Comparison of ENCODE assay signal across 25 cellular contexts in the genomic region with DNA sequence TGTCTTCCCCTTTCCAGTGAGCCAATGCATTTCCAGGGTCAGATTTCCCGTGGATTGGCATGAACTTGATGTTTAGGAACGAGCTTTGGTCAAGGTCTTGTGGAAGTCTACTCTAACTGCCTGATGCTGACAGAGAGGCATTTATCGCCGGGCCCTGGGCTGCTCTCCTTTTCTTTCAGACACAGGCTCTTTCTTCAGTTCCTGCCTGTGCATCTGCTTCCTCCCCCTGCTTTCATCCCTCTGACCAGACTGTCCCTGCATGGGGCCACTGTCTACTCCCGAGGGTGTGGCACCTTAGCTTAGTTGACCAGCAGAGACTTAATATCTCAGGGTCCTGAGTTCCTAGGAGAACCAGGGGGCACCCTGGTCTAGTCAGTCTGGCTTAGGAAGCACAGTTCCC. TPM values are rescaled to one million over a fixed set of nuclear protein-coding genes. Genes with fewer than 3 reads are reported as not detected.
A peak's percentile ranks its signal among the peaks of the same experiment; 100 is the strongest.
DNase-seq lines count a peak whose midpoint lies in the region; ATAC-seq and TF ChIP-seq lines count a peak whose summit lies in the region.
"Had no signal": no experiment of that assay in that cellular context is flagged by ENCODE, and none has a peak within 500 bp of the region (broad histone marks: within the 10 kb centered on the region; RNA-seq: fewer than 3 reads in every experiment).

No MANE protein-coding gene starts in this region.

- H3K27ac Mint-ChIP-seq in mesothelial cell of epicardium, result peak overlapping the region; percentile 64
- no peak overlapping the region for H3K27ac Mint-ChIP-seq in activated T-helper 1 cell treated with anti-CD3 and anti-CD28 coated beads, Interleukin-12 subunit alpha, Interleukin-12 subunit beta, Interleukin-2, Interleukin-4 antibody, amounts not matched to agents 30 ng/mL and 10 ng/mL and 1 ng/mL, durations not matched to agents 14 hours and 24 hours and 36 hours
- H3K27ac Mint-ChIP-seq: B cell, CD14-positive monocyte had no signal

- H3K27me3 Mint-ChIP-seq in mesothelial cell of epicardium (ENCODE audit: low read depth), result no peaks in the 10 kb centered on the region
- H3K27me3 Mint-ChIP-seq in activated T-helper 1 cell treated with anti-CD3 and anti-CD28 coated beads, Interleukin-12 subunit alpha, Interleukin-12 subunit beta, Interleukin-2, Interleukin-4 antibody, amounts not matched to agents 30 ng/mL and 10 ng/mL and 1 ng/mL, durations not matched to agents 14 hours and 24 hours and 36 hours (ENCODE audit: insufficient read depth), result peaks cover 22% of the 10 kb centered on the region
- H3K27me3 Mint-ChIP-seq: B cell had no signal

- H3K4me3 ChIP-seq in right atrium auricular region, result no peak overlapping the region
- no peak overlapping the region for H3K4me3 ChIP-seq in WERI-Rb-1 (ENCODE audit: low read depth, low read length)
- H3K4me3 ChIP-seq: A549, GM23248, HAP-1, SJSA1 had no signal

- H3K4me3 Mint-ChIP-seq in mesothelial cell of epicardium, result no peak overlapping the region
- H3K4me3 Mint-ChIP-seq in activated T-helper 1 cell treated with anti-CD3 and anti-CD28 coated beads, Interleukin-12 subunit alpha, Interleukin-12 subunit beta, Interleukin-2, Interleukin-4 antibody, amounts not matched to agents 30 ng/mL and 10 ng/mL and 1 ng/mL, durations not matched to agents 14 hours and 24 hours and 36 hours, result no peak overlapping the region
- H3K4me3 Mint-ChIP-seq: B cell, CD14-positive monocyte had no signal

- H3K27ac ChIP-seq in right atrium auricular region, result peak overlapping the region; percentile 78 to 88
- H3K27ac ChIP-seq in WERI-Rb-1, result peak overlapping the region; percentile 89
- peak overlapping the region; percentile 17 for H3K27ac ChIP-seq in substantia nigra (ENCODE audit: low read depth, low read length, poor library complexity, severe bottlenecking)
- H3K27ac ChIP-seq: A549, GM23248, SJSA1 had no signal

- H3K4me1 ChIP-seq in right atrium auricular region, result peaks cover 0 to 41% of the 10 kb centered on the region in 2 donors

- ATAC-seq in left cardiac atrium, result no peak
- ATAC-seq in HG03097 (IDR thresholded peaks at IDR 0.05; ENCODE audit: low FRiP score, unreplicated experiment), result no peak
- ATAC-seq: A549, Panc1 had no signal

- H3K36me3 ChIP-seq in right atrium auricular region, result no peaks in the 10 kb centered on the region
- no peaks in the 10 kb centered on the region for H3K36me3 ChIP-seq in WERI-Rb-1
- H3K36me3 ChIP-seq: HAP-1, SJSA1 had no signal

- H3K9me3 Mint-ChIP-seq in mesothelial cell of epicardium, result no peaks in the 10 kb centered on the region
- H3K9me3 Mint-ChIP-seq in activated T-helper 1 cell treated with anti-CD3 and anti-CD28 coated beads, Interleukin-12 subunit alpha, Interleukin-12 subunit beta, Interleukin-2, Interleukin-4 antibody, amounts not matched to agents 30 ng/mL and 10 ng/mL and 1 ng/mL, durations not matched to agents 14 hours and 24 hours and 36 hours, result no peaks in the 10 kb centered on the region

- H3K4me1 Mint-ChIP-seq in mesothelial cell of epicardium, result peaks cover 42% of the 10 kb centered on the region
- no peaks in the 10 kb centered on the region for H3K4me1 Mint-ChIP-seq in activated T-helper 1 cell treated with anti-CD3 and anti-CD28 coated beads, Interleukin-12 subunit alpha, Interleukin-12 subunit beta, Interleukin-2, Interleukin-4 antibody, amounts not matched to agents 30 ng/mL and 10 ng/mL and 1 ng/mL, durations not matched to agents 14 hours and 24 hours and 36 hours (ENCODE audit: low read depth)
- H3K4me1 Mint-ChIP-seq: CD14-positive monocyte had no signal

- H3K27me3 ChIP-seq in right atrium auricular region, result no peaks in the 10 kb centered on the region
- H3K27me3 ChIP-seq in WERI-Rb-1 (ENCODE audit: insufficient read depth, low read depth, severe bottlenecking), result no peaks in the 10 kb centered on the region
- H3K27me3 ChIP-seq: SJSA1 had no signal

- H3K9me3 ChIP-seq in right atrium auricular region (no peaks in the 10 kb centered on the region), WERI-Rb-1 (ENCODE audit: severe bottlenecking) (no peaks in the 10 kb centered on the region)
- H3K9me3 ChIP-seq: A549, HAP-1, SJSA1 had no signal

- intact Hi-C loops in left cardiac atrium (cut with DNase I), result no loop called here
- intact Hi-C loops in activated T-helper 1 cell treated with anti-CD3 and anti-CD28 coated beads, Interleukin-12 subunit alpha, Interleukin-12 subunit beta, Interleukin-2, Interleukin-4 antibody, amounts not matched to agents 30 ng/mL and 10 ng/mL and 1 ng/mL, durations not matched to agents 14 hours and 24 hours and 36 hours (cut with micrococcal nuclease), result no loop called here

- DNase-seq in right atrium auricular region (ENCODE audit: low spot score) (no peak), left cardiac atrium (no peak), WERI-Rb-1 (peak; percentile 64), mesothelial cell of epicardium (ENCODE audit: low spot score in 2 of 2, unreplicated experiment in 2 of 2) (no peak), substantia nigra (lab: John Stamatoyannopoulos, UW) (peak in 7 of 49 donors; percentile 12 to 33 (median 23)), activated T-cell treated with anti-CD3 and anti-CD28 coated beads for 4 hours (no peak)
- no peak for DNase-seq in activated T-helper 1 cell treated with anti-CD3 and anti-CD28 coated beads, Interleukin-12 subunit alpha, Interleukin-12 subunit beta, Interleukin-2, Interleukin-4 antibody, amounts not matched to agents 30 ng/mL and 10 ng/mL and 1 ng/mL, durations not matched to agents 14 hours and 24 hours and 36 hours (ENCODE audit: low spot score)
- DNase-seq: DMS53; GDM1; GM23248; KG1; NCI-H1092; NCI-H1436; NCI-H187 treated with DMSO at 0.1 percent for 48 hours; NCI-H226; NCI-H510A treated with DMSO at 0.1 percent for 48 hours; NCI-H774; NK-92 treated with Interleukin-12 subunit alpha and Interleukin-12 subunit beta, amount 100 ng/mL, for 24 hours had no signal

- no peak for TF ChIP-seq CTCF in right atrium auricular region (IDR thresholded peaks at IDR 0.05)
- no peak for TF ChIP-seq CTCF in WERI-Rb-1 (IDR thresholded peaks at IDR 0.05; ENCODE audit: low read depth, low read length)
- no peak for TF ChIP-seq CTCF in mesothelial cell of epicardium (IDR thresholded peaks at IDR 0.05; ENCODE audit: unreplicated experiment)

- H3K36me3 Mint-ChIP-seq in mesothelial cell of epicardium, result no peaks in the 10 kb centered on the region
- H3K36me3 Mint-ChIP-seq in activated T-helper 1 cell treated with anti-CD3 and anti-CD28 coated beads, Interleukin-12 subunit alpha, Interleukin-12 subunit beta, Interleukin-2, Interleukin-4 antibody, amounts not matched to agents 30 ng/mL and 10 ng/mL and 1 ng/mL, durations not matched to agents 14 hours and 24 hours and 36 hours (ENCODE audit: low read depth), result no peaks in the 10 kb centered on the region
- H3K36me3 Mint-ChIP-seq: CD14-positive monocyte had no signal

RNA-seq across cellular contexts. Expression of a gene that starts 41.2 kb away (rescaled TPM):
- total RNA-seq in right atrium auricular region (10 to 100 TPM in 1 of 2 donors, 1 to 10 TPM in 1; 9.7 to 17.7 TPM), left cardiac atrium (10 to 100 TPM; 12.5 TPM), mesothelial cell of epicardium (25.6 to 29.5 TPM (median 26.9 TPM) in 3 replicates)
- total RNA-seq in activated T-helper 1 cell treated with anti-CD3 and anti-CD28 coated beads, Interleukin-12 subunit alpha, Interleukin-12 subunit beta, Interleukin-2, Interleukin-4 antibody, amounts not matched to agents 30 ng/mL and 10 ng/mL and 1 ng/mL, durations not matched to agents 14 hours and 24 hours and 36 hours, result 1.4 and 1.8 TPM in 2 replicates

Comparison
In these comparisons a context has a peak if more than half of its experiments do, and no peak if none do; other contexts are left out.
1. H3K27ac ChIP-seq: peak in every context shown above with its lines; median percentile 89 in WERI-Rb-1; 83 in right atrium auricular region; 17 in substantia nigra.